8 cellular contexts compared by ENCODE assay signal in genomic region chr3:23916152-23916885, GRCh38. TPM values are rescaled to one million over a fixed set of nuclear protein-coding genes. Genes with fewer than 3 reads are reported as not detected.
DNase-seq lines count a peak whose midpoint lies in the region; ATAC-seq and TF ChIP-seq lines count a peak whose summit lies in the region.

No MANE protein-coding gene starts in this region.

- peak overlapping the region; percentile 95 for H3K27ac Mint-ChIP-seq in activated B cell treated with CpG ODN at 0.5 μM for 24 hours

- no peak for DNase-seq in activated B cell treated with CpG ODN at 0.5 μM for 24 hours
- DNase-seq in heart right ventricle = no peak
- no peak for DNase-seq in sigmoid colon
- DNase-seq in NCI-H2107 (lab: John Stamatoyannopoulos, UW) = no peak
- no peak for DNase-seq in epidermal melanocyte (ENCODE audit: insufficient read length, low spot score)

- H3K27ac ChIP-seq in 22Rv1 (peak overlapping the region; percentile 85), heart right ventricle (peak overlapping the region in 9 of 10 donors; percentile 86 to 97 (median 91)), sigmoid colon (peak overlapping the region; percentile 92 to 96 (median 96))

- TF ChIP-seq CTCF in 22Rv1 (IDR thresholded peaks at IDR 0.05) (no peak), activated B cell treated with CpG ODN at 0.5 μM for 24 hours (IDR thresholded peaks at IDR 0.05) (no peak), heart right ventricle (IDR thresholded peaks at IDR 0.05) (no peak), sigmoid colon (IDR thresholded peaks at IDR 0.05) (no peak)

- no peak for TF ChIP-seq EP300 in sigmoid colon (IDR thresholded peaks at IDR 0.05)

- peaks cover 51% of the 10 kb centered on the region for H3K4me1 Mint-ChIP-seq in activated B cell treated with CpG ODN at 0.5 μM for 24 hours

- CTCF ChIA-PET in activated B cell treated with CpG ODN at 0.5 μM for 24 hours (lab: Charles Lee) = interaction anchor here (0.7 to 1.7 kb wide), 6 partner anchors 27 to 154 kb away, joined by 3 to 9 read pairs (median 4); no protein-coding TSS in a partner anchor

- H3K4me3 ChIP-seq in heart right ventricle (peak overlapping the region; percentile 66 to 96 (median 84)), sigmoid colon (peak overlapping the region; percentile 76 to 90 (median 86))

- H3K9me3 ChIP-seq in heart right ventricle (no peaks in the 10 kb centered on the region), sigmoid colon (no peaks in the 10 kb centered on the region)

- H3K4me1 ChIP-seq in heart right ventricle (peaks cover 2 to 45% (median 39%) of the 10 kb centered on the region in 9 donors), sigmoid colon (peaks cover 0 to 53% (median 36%) of the 10 kb centered on the region in 4 donors)

- H3K36me3 ChIP-seq in heart right ventricle (peaks cover 0 to 36% (median 24%) of the 10 kb centered on the region in 9 donors), sigmoid colon (peaks cover 0 to 30% (median 17%) of the 10 kb centered on the region in 4 donors)

- ATAC-seq in GM18873 (IDR thresholded peaks at IDR 0.05; ENCODE audit: low FRiP score, unreplicated experiment) = peak; percentile 42
- peak; percentile 43 for ATAC-seq in HG03064 (IDR thresholded peaks at IDR 0.05; ENCODE audit: low read depth, unreplicated experiment)
- peak; percentile 35 for ATAC-seq in activated B cell treated with CpG ODN at 0.5 μM for 24 hours (ENCODE audit: low read depth)
- ATAC-seq in heart right ventricle = peak; percentile 42 to 76 (median 54)

- POLR2A ChIA-PET in activated B cell treated with CpG ODN at 0.5 μM for 24 hours (lab: Charles Lee) = interaction anchor here (0.6 to 5.5 kb wide), 34 partner anchors 9 to 1873 kb away, joined by 3 to 124 read pairs (median 4); partner anchors contain the start of genes NGLY1 and NR1D2

- WGBS in heart right ventricle, 2 donors = 1 to 2% methylated on average over 48 of the region's 48 CpGs
- 2% methylated on average over 48 of the region's 48 CpGs for WGBS in sigmoid colon, 2 donors

- H3K36me3 Mint-ChIP-seq in activated B cell treated with CpG ODN at 0.5 μM for 24 hours (ENCODE audit: low read depth) = peaks cover 46% of the 10 kb centered on the region

- no peaks in the 10 kb centered on the region for H3K27me3 ChIP-seq in heart right ventricle
- H3K27me3 ChIP-seq in sigmoid colon = no peaks in the 10 kb centered on the region

- H3K4me3 Mint-ChIP-seq in activated B cell treated with CpG ODN at 0.5 μM for 24 hours = peak overlapping the region; percentile 98

- intact Hi-C loops in activated B cell treated with CpG ODN at 0.5 μM for 24 hours (cut with micrococcal nuclease) (loop anchor here (2.0 to 10.0 kb wide), 3 partner anchors 154 to 714 kb away; partner anchors contain the start of genes THRB and UBE2E2), heart right ventricle (cut with DNase I) (loop anchor here in 4 of 10 donors (2.0 kb wide), 1 partner anchor 28 kb away; the partner anchor contains the start of gene NR1D2 (in 4 of the 4)), sigmoid colon (cut with DNase I) (no loop called here)

- no peaks in the 10 kb centered on the region for H3K9me3 Mint-ChIP-seq in activated B cell treated with CpG ODN at 0.5 μM for 24 hours

- TF ChIP-seq POLR2A in sigmoid colon (IDR thresholded peaks at IDR 0.05) = no peak

- H3K27me3 Mint-ChIP-seq in activated B cell treated with CpG ODN at 0.5 μM for 24 hours = no peaks in the 10 kb centered on the region

RNA-seq across cellular contexts. Expression of gene NKIRAS1, which starts 0.5 kb away (rescaled TPM):
- total RNA-seq in activated B cell treated with CpG ODN at 0.5 μM for 24 hours = 3.4 and 4.8 TPM in 2 replicates
- 10 to 100 TPM; 15.2 to 24.2 (median 20.3) TPM for total RNA-seq in heart right ventricle
- polyA plus RNA-seq in heart right ventricle = 10 to 100 TPM in 1 of 2 donors, 1 to 10 TPM in 1; 9.4 to 12.0 TPM
- total RNA-seq in sigmoid colon = 10 to 100 TPM; 21.6 to 29.3 (median 26.8) TPM
- polyA plus RNA-seq in sigmoid colon = 1 to 10 TPM; 4.2 to 5.4 (median 5.1) TPM

RNA-seq across cellular contexts. Expression of gene RPL15, which starts 0.6 kb away (rescaled TPM):
- 2,710 and 2,947 TPM in 2 replicates for total RNA-seq in activated B cell treated with CpG ODN at 0.5 μM for 24 hours
- 1,000 to 10,000 TPM in 2 of 10 donors, 100 to 1,000 TPM in 8; 869 to 1,215 (median 928) TPM for total RNA-seq in heart right ventricle
- polyA plus RNA-seq in heart right ventricle = 1,000 to 10,000 TPM; 1,101 to 3,225 TPM
- 1,000 to 10,000 TPM; 1,530 to 5,073 (median 3,085) TPM for total RNA-seq in sigmoid colon
- polyA plus RNA-seq in sigmoid colon = 1,000 to 10,000 TPM; 2,984 to 4,927 (median 3,091) TPM

RNA-seq across cellular contexts. Expression of gene NR1D2, which starts 28.8 kb away (rescaled TPM):
- total RNA-seq in activated B cell treated with CpG ODN at 0.5 μM for 24 hours (20.6 and 25.0 TPM in 2 replicates), heart right ventricle (10 to 100 TPM; 12.4 to 54.7 (median 36.2) TPM), sigmoid colon (10 to 100 TPM; 43.8 to 63.7 (median 52.8) TPM)
- polyA plus RNA-seq in heart right ventricle (1 to 10 TPM; 2.8 to 8.3 TPM), sigmoid colon (10 to 100 TPM in 2 of 3 donors, 1 to 10 TPM in 1; 7.7 to 15.0 (median 10.6) TPM)
